ENCODE assay signal across 21 cellular contexts in genomic region chr12:75257510-75257909, GRCh38. TPM values are rescaled to one million over a fixed set of nuclear protein-coding genes. Genes with fewer than 3 reads are reported as not detected.
DNase-seq lines count a peak whose midpoint lies in the region; ATAC-seq and TF ChIP-seq lines count a peak whose summit lies in the region.
"Had no signal": no experiment of that assay in that cellular context is flagged by ENCODE, and none has a peak within 500 bp of the region (broad histone marks: within the 10 kb centered on the region; RNA-seq: fewer than 3 reads in every experiment).

No MANE protein-coding gene starts in this region.

- peaks cover 19% of the 10 kb centered on the region for H3K4me1 ChIP-seq in Karpas-422 (ENCODE audit: low read length)
- H3K4me1 ChIP-seq in upper lobe of right lung = no peaks in the 10 kb centered on the region
- H3K4me1 ChIP-seq: sigmoid colon, suprapubic skin, uterus had no signal

- H3K36me3 ChIP-seq in Karpas-422 (ENCODE audit: insufficient read depth, low read length) (no peaks in the 10 kb centered on the region), upper lobe of right lung (no peaks in the 10 kb centered on the region)
- H3K36me3 ChIP-seq: sigmoid colon, suprapubic skin, uterus had no signal

- H3K9me3 ChIP-seq in Karpas-422 (ENCODE audit: low read length) (no peaks in the 10 kb centered on the region), upper lobe of right lung (no peaks in the 10 kb centered on the region)
- H3K9me3 ChIP-seq: sigmoid colon, suprapubic skin, uterus had no signal

- no peaks in the 10 kb centered on the region for H3K79me2 ChIP-seq in Karpas-422 (ENCODE audit: low read length)

- no peak for TF ChIP-seq CTCF in upper lobe of right lung (IDR thresholded peaks at IDR 0.05)

- H3K4me3 ChIP-seq in Karpas-422 (ENCODE audit: low read length) (0 out of 2 replicates have a peak overlapping the region, but pooled peaks have one; percentile 4), upper lobe of right lung (peak overlapping the region; percentile 12)
- H3K4me3 ChIP-seq: sigmoid colon, suprapubic skin, uterus had no signal

- no peak for DNase-seq in activated naive CD4-positive, alpha-beta T cell (lab: John Stamatoyannopoulos, UW)
- no peak for DNase-seq in Karpas-422
- no peak for DNase-seq in activated naive CD8-positive, alpha-beta T cell treated with anti-CD3 and anti-CD28 coated beads for 36 hours
- no peak for DNase-seq in upper lobe of right lung
- DNase-seq: activated gamma-delta T cell, DMS53, endodermal cell, glutamatergic neuron, MV-4-11, NCI-H1694 treated with DMSO at 0.1 percent for 48 hours, posterior cingulate gyrus, sigmoid colon, uterus had no signal

- intact Hi-C loops in upper lobe of right lung (cut with DNase I) = no loop called here

- H3K27ac Mint-ChIP-seq in activated naive CD4-positive, alpha-beta T cell treated with anti-CD3 and anti-CD28 coated beads, Interleukin-2, amount 50 U/mL, for 24 hours = no peak overlapping the region
- peak overlapping the region; percentile 3 for H3K27ac Mint-ChIP-seq in activated naive CD8-positive, alpha-beta T cell treated with anti-CD3 and anti-CD28 coated beads for 36 hours
- H3K27ac Mint-ChIP-seq: endodermal cell; natural killer cell treated with Interleukin-12 subunit alpha and Interleukin-12 subunit beta and Interleukin-15 and Interleukin-18, amount 100 ng/mL, for 72 hours had no signal

- H3K4me1 Mint-ChIP-seq in activated naive CD4-positive, alpha-beta T cell treated with anti-CD3 and anti-CD28 coated beads, Interleukin-2, amount 50 U/mL, for 24 hours = peaks cover 18% of the 10 kb centered on the region
- peaks cover 10% of the 10 kb centered on the region for H3K4me1 Mint-ChIP-seq in activated naive CD8-positive, alpha-beta T cell treated with anti-CD3 and anti-CD28 coated beads for 36 hours

- H3K36me3 Mint-ChIP-seq in activated naive CD4-positive, alpha-beta T cell treated with anti-CD3 and anti-CD28 coated beads, Interleukin-2, amount 50 U/mL, for 24 hours = no peaks in the 10 kb centered on the region
- no peaks in the 10 kb centered on the region for H3K36me3 Mint-ChIP-seq in activated naive CD8-positive, alpha-beta T cell treated with anti-CD3 and anti-CD28 coated beads for 36 hours
- H3K36me3 Mint-ChIP-seq: natural killer cell treated with Interleukin-12 subunit alpha and Interleukin-12 subunit beta and Interleukin-15 and Interleukin-18, amount 100 ng/mL, for 72 hours had no signal

- H2AFZ ChIP-seq in Karpas-422 (ENCODE audit: low read length) = no peak overlapping the region

- H4K20me1 ChIP-seq in Karpas-422 (ENCODE audit: insufficient read depth, low read depth, low read length) = no peaks in the 10 kb centered on the region

- peak overlapping the region; percentile 55 for H3K4me3 Mint-ChIP-seq in activated naive CD4-positive, alpha-beta T cell treated with anti-CD3 and anti-CD28 coated beads, Interleukin-2, amount 50 U/mL, for 24 hours
- peak overlapping the region; percentile 26 for H3K4me3 Mint-ChIP-seq in activated naive CD8-positive, alpha-beta T cell treated with anti-CD3 and anti-CD28 coated beads for 36 hours
- H3K4me3 Mint-ChIP-seq: endodermal cell; natural killer cell treated with Interleukin-12 subunit alpha and Interleukin-12 subunit beta and Interleukin-15 and Interleukin-18, amount 100 ng/mL, for 72 hours had no signal

- H3K4me2 ChIP-seq in Karpas-422 (ENCODE audit: low read depth, low read length, poor library complexity, severe bottlenecking) = no peak overlapping the region

- H3K27me3 ChIP-seq in Karpas-422 (ENCODE audit: low read length) (no peaks in the 10 kb centered on the region), upper lobe of right lung (no peaks in the 10 kb centered on the region)
- H3K27me3 ChIP-seq: sigmoid colon, suprapubic skin, uterus had no signal

- H3K9me3 Mint-ChIP-seq in activated naive CD4-positive, alpha-beta T cell treated with anti-CD3 and anti-CD28 coated beads, Interleukin-2, amount 50 U/mL, for 24 hours = no peaks in the 10 kb centered on the region
- H3K9me3 Mint-ChIP-seq in activated naive CD8-positive, alpha-beta T cell treated with anti-CD3 and anti-CD28 coated beads for 36 hours = peaks cover 2% of the 10 kb centered on the region
- H3K9me3 Mint-ChIP-seq: endodermal cell had no signal

- H3K27ac ChIP-seq in Karpas-422 (ENCODE audit: low read length) = no peak overlapping the region
- no peak overlapping the region for H3K27ac ChIP-seq in upper lobe of right lung
- H3K27ac ChIP-seq: sigmoid colon, suprapubic skin, uterus had no signal

- H3K27me3 Mint-ChIP-seq in activated naive CD4-positive, alpha-beta T cell treated with anti-CD3 and anti-CD28 coated beads, Interleukin-2, amount 50 U/mL, for 24 hours = no peaks in the 10 kb centered on the region
- no peaks in the 10 kb centered on the region for H3K27me3 Mint-ChIP-seq in activated naive CD8-positive, alpha-beta T cell treated with anti-CD3 and anti-CD28 coated beads for 36 hours
- H3K27me3 Mint-ChIP-seq: natural killer cell treated with Interleukin-12 subunit alpha and Interleukin-12 subunit beta and Interleukin-15 and Interleukin-18, amount 100 ng/mL, for 72 hours had no signal

- no peaks in the 10 kb centered on the region for H3K9me2 ChIP-seq in Karpas-422 (replicated peaks; ENCODE audit: insufficient read depth, low read length)

- ATAC-seq in upper lobe of right lung = no peak
- no peak for ATAC-seq in GM21515 (IDR thresholded peaks at IDR 0.05; ENCODE audit: unreplicated experiment)
- no peak for ATAC-seq in HG02885 (IDR thresholded peaks at IDR 0.05; ENCODE audit: poor library complexity, unreplicated experiment)
- ATAC-seq in HG03097 (IDR thresholded peaks at IDR 0.05; ENCODE audit: low FRiP score, unreplicated experiment) = no peak
- ATAC-seq: natural killer cell treated with Interleukin-12 subunit alpha and Interleukin-12 subunit beta and Interleukin-15 and Interleukin-18, amount 100 ng/mL, for 72 hours had no signal

- no peak overlapping the region for H3K9ac ChIP-seq in Karpas-422 (ENCODE audit: low read length)

RNA-seq across cellular contexts. Expression of gene KCNC2, which starts 47.9 kb away (rescaled TPM):
- not detected in 2 replicates for total RNA-seq in Karpas-422 (2014; rRNA removed; shearing (Covaris generic); ENCODE audit: low replicate concordance)
- total RNA-seq in activated naive CD8-positive, alpha-beta T cell treated with anti-CD3 and anti-CD28 coated beads for 36 hours = not detected
- total RNA-seq in upper lobe of right lung = not detected
- total RNA-seq: endodermal cell; mesenteric fat pad; natural killer cell treated with Interleukin-12 subunit alpha and Interleukin-12 subunit beta and Interleukin-15 and Interleukin-18, amount 100 ng/mL, for 72 hours; T-helper 2 cell treated with Interferon-gamma antibody and Interleukin-4, amounts not matched to agents 100 ng/mL and 5 ng/mL, for 36 hours had no signal
